ENCODE assay signal across 25 cellular contexts in genomic region chr22:41770715-41771452, GRCh38. TPM values are rescaled to one million over a fixed set of nuclear protein-coding genes. Genes with fewer than 3 reads are reported as not detected.
DNase-seq lines count a peak whose midpoint lies in the region; ATAC-seq and TF ChIP-seq lines count a peak whose summit lies in the region.
"Had no signal": no experiment of that assay in that cellular context is flagged by ENCODE, and none has a peak within 500 bp of the region (broad histone marks: within the 10 kb centered on the region; RNA-seq: fewer than 3 reads in every experiment).

No MANE protein-coding gene starts in this region.

- H3K27me3 ChIP-seq in breast epithelium: no peaks in the 10 kb centered on the region
- H3K27me3 ChIP-seq in PC-3 (ENCODE audit: low read length): no peaks in the 10 kb centered on the region
- H3K27me3 ChIP-seq: hepatocyte had no signal

- H3K4me1 ChIP-seq in breast epithelium (no peaks in the 10 kb centered on the region), PC-3 (ENCODE audit: insufficient read depth, low read length) (peaks cover 10% of the 10 kb centered on the region)

- no peak overlapping the region for H3K27ac Mint-ChIP-seq in MCF 10A (ENCODE audit: low read depth, unreplicated experiment)
- H3K27ac Mint-ChIP-seq: activated CD4-positive, alpha-beta T cell treated with anti-CD3 and anti-CD28 coated beads, Interleukin-2, amount 10 ng/mL, durations not matched to agents 24 days and 14 days; immature natural killer cell; T-cell had no signal

- intact Hi-C loops in MCF 10A (cut with micrococcal nuclease) (no loop called here), breast epithelium (cut with DNase I; ENCODE audit: low total_unique reads) (no loop called here), PC-3 (cut with micrococcal nuclease) (no loop called here)

- no peaks in the 10 kb centered on the region for H3K9me2 ChIP-seq in PC-3 (replicated peaks; ENCODE audit: low read length)

- no peak overlapping the region for H3K9ac ChIP-seq in PC-3 (ENCODE audit: low read length)

- TF ChIP-seq CTCF in MCF 10A (IDR thresholded peaks at IDR 0.05; ENCODE audit: unreplicated experiment) (no peak), breast epithelium (IDR thresholded peaks at IDR 0.05) (no peak), PC-3 (conservative IDR thresholded peaks at IDR 0.05; ENCODE audit: low read depth, low read length) (no peak)

- CTCF ChIA-PET in MCF 10A (lab: Yijun Ruan, JAX): interaction anchor here (0.7 kb wide), 1 partner anchor 24 kb away, joined by 3 read pairs; no protein-coding TSS in a partner anchor
- CTCF ChIA-PET in PC-3 (lab: Charles Lee): no interaction called here

- TF ChIP-seq POLR2A in breast epithelium (IDR thresholded peaks at IDR 0.05): no peak

- peaks cover 6% of the 10 kb centered on the region for H3K4me1 Mint-ChIP-seq in MCF 10A (ENCODE audit: insufficient read depth, unreplicated experiment)
- H3K4me1 Mint-ChIP-seq: immature natural killer cell, neural crest cell, T-cell had no signal

- no peak for ATAC-seq in PC-3
- ATAC-seq in HG02970 (IDR thresholded peaks at IDR 0.05; ENCODE audit: low FRiP score, unreplicated experiment): no peak
- ATAC-seq: sciatic nerve, T-cell had no signal

- POLR2A ChIA-PET in MCF 10A (lab: Yijun Ruan, JAX): no interaction called here
- POLR2A ChIA-PET in PC-3 (lab: Charles Lee; ENCODE audit: unreplicated experiment): no interaction called here

- H3K27ac ChIP-seq in breast epithelium: no peak overlapping the region
- no peak overlapping the region for H3K27ac ChIP-seq in PC-3 (ENCODE audit: low read length)
- H3K27ac ChIP-seq in epithelial cell of prostate: peak overlapping the region; percentile 71
- H3K27ac ChIP-seq: hepatocyte had no signal

- no peaks in the 10 kb centered on the region for H4K20me1 ChIP-seq in PC-3 (ENCODE audit: low read length)

- peak; percentile 32 for DNase-seq in MCF 10A (ENCODE audit: unreplicated experiment)
- DNase-seq in breast epithelium (ENCODE audit: low spot score in 2 of 2): no peak
- DNase-seq in PC-3: peak; percentile 51
- no peak for DNase-seq in epithelial cell of prostate (ENCODE audit: low read depth, low spot score)
- no peak for DNase-seq in hepatic stellate cell (ENCODE audit: low spot score)
- DNase-seq in NCI-H748 treated with DMSO at 0.1 percent for 48 hours (lab: John Stamatoyannopoulos, UW): no peak
- DNase-seq in amygdala (lab: John Stamatoyannopoulos, UW): no peak
- DNase-seq: activated CD4-positive, alpha-beta T cell treated with anti-CD3 and anti-CD28 coated beads, Interleukin-2, amount 10 ng/mL, durations not matched to agents 24 days and 14 days; activated gamma-delta T cell treated with Interleukin-2 at 50 U/mL for 16 hours; amniotic stem cell; caudate nucleus; CD4-positive, CD25-positive, alpha-beta regulatory T cell; dermis blood vessel endothelial cell; DMS 273 treated with DMSO at 0.1 percent for 48 hours; immature natural killer cell; NCI-H146; NCI-H2171 treated with DMSO at 0.1 percent for 48 hours; NCI-H69; SHP77; substantia nigra; T-cell had no signal

- no peak overlapping the region for H3K4me3 ChIP-seq in breast epithelium
- H3K4me3 ChIP-seq in PC-3 (ENCODE audit: low read length): no peak overlapping the region
- H3K4me3 ChIP-seq: hepatocyte had no signal

- H3K4me2 ChIP-seq in PC-3 (ENCODE audit: low read length): no peak overlapping the region
- H3K4me2 ChIP-seq: hepatocyte had no signal

- no peak overlapping the region for H3K4me3 Mint-ChIP-seq in MCF 10A (ENCODE audit: unreplicated experiment)
- H3K4me3 Mint-ChIP-seq: activated CD4-positive, alpha-beta T cell treated with anti-CD3 and anti-CD28 coated beads, Interleukin-2, amount 10 ng/mL, durations not matched to agents 24 days and 14 days; CD4-positive, CD25-positive, alpha-beta regulatory T cell; immature natural killer cell; neural crest cell; T-cell had no signal

- H3K9me3 Mint-ChIP-seq in MCF 10A (ENCODE audit: unreplicated experiment): no peaks in the 10 kb centered on the region
- H3K9me3 Mint-ChIP-seq: activated CD4-positive, alpha-beta T cell treated with anti-CD3 and anti-CD28 coated beads, Interleukin-2, amount 10 ng/mL, durations not matched to agents 24 days and 14 days; CD4-positive, CD25-positive, alpha-beta regulatory T cell; immature natural killer cell; neural crest cell; T-cell had no signal

- H2AFZ ChIP-seq in PC-3 (ENCODE audit: low read length): no peak overlapping the region
- H2AFZ ChIP-seq: hepatocyte had no signal

- H3K9me3 ChIP-seq in breast epithelium: no peaks in the 10 kb centered on the region
- H3K9me3 ChIP-seq in PC-3 (ENCODE audit: low read length): no peaks in the 10 kb centered on the region

- H3K27me3 Mint-ChIP-seq in MCF 10A (ENCODE audit: insufficient read depth, unreplicated experiment): no peaks in the 10 kb centered on the region
- H3K27me3 Mint-ChIP-seq: CD4-positive, CD25-positive, alpha-beta regulatory T cell; T-cell had no signal

- no peaks in the 10 kb centered on the region for H3F3A ChIP-seq in PC-3 (ENCODE audit: low read length, unreplicated experiment)

- no peaks in the 10 kb centered on the region for H3K36me3 ChIP-seq in breast epithelium
- H3K36me3 ChIP-seq in PC-3 (ENCODE audit: low read depth, low read length): no peaks in the 10 kb centered on the region

- H3K36me3 Mint-ChIP-seq in MCF 10A (ENCODE audit: insufficient read depth, unreplicated experiment): no peaks in the 10 kb centered on the region
- H3K36me3 Mint-ChIP-seq: CD4-positive, CD25-positive, alpha-beta regulatory T cell; immature natural killer cell; T-cell had no signal

- no peaks in the 10 kb centered on the region for H3K79me2 ChIP-seq in PC-3 (ENCODE audit: low read length)
- H3K79me2 ChIP-seq: hepatocyte had no signal

- BruUV-seq in MCF 10A (replicated peaks; lab: Mats Ljungman, UMichigan) (no TSS peak), PC-3 (replicated peaks; lab: Mats Ljungman, UMichigan) (no TSS peak)

RNA-seq across cellular contexts. Expression of gene CCDC134, which starts 29.6 kb away (rescaled TPM):
- total RNA-seq in MCF 10A (2022): 4.0 and 4.3 TPM in 2 replicates
- 10 to 100 TPM in 2 of 3 donors, 1 to 10 TPM in 1; 4.0 to 12.3 (median 10.8) TPM for total RNA-seq in breast epithelium
- total RNA-seq in PC-3 (2014; rRNA removed): 7.9 and 17.6 TPM in 2 replicates

Comparison
In these comparisons a context has a peak if more than half of its experiments do, and no peak if none do; other contexts are left out.
1. DNase-seq: peak in MCF 10A (single experiment) and PC-3 (single experiment); none in breast epithelium (0 of 2), epithelial cell of prostate (single experiment), hepatic stellate cell (single experiment), NCI-H748 treated with DMSO at 0.1 percent for 48 hours (single experiment) and amygdala (0 of 56).